Comparison of ENCODE assay signal across 10 cellular contexts in the genomic region with DNA sequence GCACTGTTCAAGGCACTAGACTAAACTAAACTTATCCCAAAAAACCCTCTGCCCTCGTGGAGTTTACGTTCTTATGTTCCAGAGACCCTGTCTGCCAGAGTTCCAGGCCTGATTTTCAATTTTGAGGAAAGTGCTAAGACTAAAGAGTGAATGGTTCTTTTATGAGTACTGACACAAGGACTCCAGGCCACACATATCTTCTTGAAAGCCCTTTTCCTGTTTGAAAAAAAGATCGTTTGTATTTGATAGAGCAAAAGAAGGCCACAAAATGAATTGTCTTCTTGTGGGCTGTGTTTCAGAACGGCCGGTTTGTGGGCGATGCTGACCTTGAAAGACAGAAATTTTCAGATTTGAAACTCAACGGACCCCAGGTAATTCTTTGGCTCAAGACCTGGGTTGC. TPM values are rescaled to one million over a fixed set of nuclear protein-coding genes. Genes with fewer than 3 reads are reported as not detected.
DNase-seq lines count a peak whose midpoint lies in the region; ATAC-seq and TF ChIP-seq lines count a peak whose summit lies in the region.
"Had no signal": no experiment of that assay in that cellular context is flagged by ENCODE, and none has a peak within 500 bp of the region (broad histone marks: within the 10 kb centered on the region; RNA-seq: fewer than 3 reads in every experiment).

No MANE protein-coding gene starts in this region.

- H3K4me1 ChIP-seq in Loucy (ENCODE audit: insufficient read depth, low read length, poor library complexity, severe bottlenecking): peaks cover 54% of the 10 kb centered on the region

- H3K36me3 Mint-ChIP-seq in CD14-positive monocyte (peaks cover 44 to 50% of the 10 kb centered on the region in 2 donors), osteocyte (ENCODE audit: unreplicated experiment) (peaks cover 41% of the 10 kb centered on the region)
- H3K36me3 Mint-ChIP-seq in central memory CD8-positive, alpha-beta T cell (ENCODE audit: insufficient read depth): peaks cover 8% of the 10 kb centered on the region

- TF ChIP-seq CTCF in CD14-positive monocyte (IDR thresholded peaks at IDR 0.05) (no peak), Loucy (conservative IDR thresholded peaks at IDR 0.05; ENCODE audit: low read length) (no peak), osteocyte (IDR thresholded peaks at IDR 0.05) (no peak)

- TF ChIP-seq POLR2A in GM18505 (IDR thresholded peaks at IDR 0.05; ENCODE audit: borderline replicate concordance, extremely low read depth, insufficient read depth, insufficient read length): no peak

- peak overlapping the region; percentile 90 for H3K4me2 ChIP-seq in Loucy (ENCODE audit: low read depth, low read length, poor library complexity, severe bottlenecking)

- DNase-seq in CD14-positive monocyte (ENCODE audit: low spot score) (no peak), osteocyte (ENCODE audit: extremely low spot score, unreplicated experiment) (no peak), NCI-H345 treated with DMSO at 0.1 percent for 48 hours (lab: John Stamatoyannopoulos, UW; ENCODE audit: unreplicated experiment) (no peak), NCI-H146 (lab: John Stamatoyannopoulos, UW) (no peak)
- DNase-seq in central memory CD8-positive, alpha-beta T cell (ENCODE audit: low spot score in 2 of 2): no peak
- DNase-seq: MG63, NCI-H526 had no signal

- 0 out of 2 replicates have a peak, but pooled peaks cover 5% of the 10 kb centered on the region for H3K79me2 ChIP-seq in Loucy (ENCODE audit: insufficient read depth, low read length)

- no peaks in the 10 kb centered on the region for H3K9me3 ChIP-seq in Loucy (ENCODE audit: insufficient read depth, low read depth, low read length)
- H3K9me3 ChIP-seq: MG63 had no signal

- H3K9me2 ChIP-seq in Loucy (replicated peaks; ENCODE audit: low read depth, low read length): no peaks in the 10 kb centered on the region

- no peaks in the 10 kb centered on the region for H3K9me3 Mint-ChIP-seq in CD14-positive monocyte
- H3K9me3 Mint-ChIP-seq in central memory CD8-positive, alpha-beta T cell: no peaks in the 10 kb centered on the region
- no peaks in the 10 kb centered on the region for H3K9me3 Mint-ChIP-seq in osteocyte (ENCODE audit: unreplicated experiment)

- H3K4me3 Mint-ChIP-seq in CD14-positive monocyte (no peak overlapping the region), osteocyte (ENCODE audit: unreplicated experiment) (no peak overlapping the region)
- peak overlapping the region; percentile 59 for H3K4me3 Mint-ChIP-seq in central memory CD8-positive, alpha-beta T cell

- peak overlapping the region; percentile 39; the same call in 1 of the 2 replicates for H2AFZ ChIP-seq in Loucy (ENCODE audit: low read length)

- no peaks in the 10 kb centered on the region for H4K20me1 ChIP-seq in Loucy (ENCODE audit: insufficient read depth, low read length, poor library complexity, severe bottlenecking)

- no peak for ATAC-seq in central memory CD8-positive, alpha-beta T cell (replicated peaks; ENCODE audit: extremely low read depth, poor library complexity, severe bottlenecking)
- ATAC-seq in GM18505 (IDR thresholded peaks at IDR 0.05; ENCODE audit: unreplicated experiment): no peak
- ATAC-seq in HG03565 (IDR thresholded peaks at IDR 0.05; ENCODE audit: unreplicated experiment): no peak

- no peaks in the 10 kb centered on the region for H3K27me3 ChIP-seq in Loucy (ENCODE audit: insufficient read depth, low read length, poor library complexity, severe bottlenecking)
- H3K27me3 ChIP-seq: MG63 had no signal

- H3K27me3 Mint-ChIP-seq in CD14-positive monocyte (ENCODE audit: low read depth in 3 of 3): peaks cover 0 to 5% (median 3%) of the 10 kb centered on the region in 3 donors
- no peaks in the 10 kb centered on the region for H3K27me3 Mint-ChIP-seq in central memory CD8-positive, alpha-beta T cell
- no peaks in the 10 kb centered on the region for H3K27me3 Mint-ChIP-seq in osteocyte (ENCODE audit: unreplicated experiment)

- H3F3A ChIP-seq in Loucy (ENCODE audit: low read depth): peaks cover 22% of the 10 kb centered on the region

- H3K4me3 ChIP-seq in Loucy (ENCODE audit: low read length, poor library complexity, severe bottlenecking): peak overlapping the region; percentile 69
- H3K4me3 ChIP-seq: MG63 had no signal

- H3K4me1 Mint-ChIP-seq in CD14-positive monocyte: peaks cover 55% of the 10 kb centered on the region
- peaks cover 24% of the 10 kb centered on the region for H3K4me1 Mint-ChIP-seq in central memory CD8-positive, alpha-beta T cell
- peaks cover 46% of the 10 kb centered on the region for H3K4me1 Mint-ChIP-seq in osteocyte (ENCODE audit: unreplicated experiment)

- peaks cover 7% of the 10 kb centered on the region; the same call in 1 of the 2 replicates for H3K36me3 ChIP-seq in Loucy (ENCODE audit: insufficient read depth, low read length)

- H3K27ac Mint-ChIP-seq in CD14-positive monocyte (peak overlapping the region in 6 of 7 donors; percentile 97 to 99 (median 98)), osteocyte (ENCODE audit: unreplicated experiment) (peak overlapping the region; percentile 3)
- H3K27ac Mint-ChIP-seq in central memory CD8-positive, alpha-beta T cell (ENCODE audit: low read depth): peak overlapping the region; percentile 93

- peak overlapping the region; percentile 71 for H3K9ac ChIP-seq in Loucy (ENCODE audit: low read depth, low read length, poor library complexity, severe bottlenecking)

- intact Hi-C loops in CD14-positive monocyte (cut with micrococcal nuclease): loop anchor here in 1 of 2 donors (2.0 to 10.0 kb wide), 3 partner anchors 53 to 781 kb away; partner anchors contain the start of genes LPXN, SELENOH and ZFP91

RNA-seq across cellular contexts. Expression of gene CTNND1, which starts 32.1 kb away (rescaled TPM):
- 10 to 100 TPM; 10.8 to 13.7 TPM for polyA plus RNA-seq in CD14-positive monocyte
- total RNA-seq in osteocyte: 181 and 183 TPM in 2 replicates

RNA-seq across cellular contexts. Expression of gene BTBD18, which starts 42.1 kb away (rescaled TPM):
- under 1 TPM in 1 of 2 donors, not detected in 1; 0.10 TPM for polyA plus RNA-seq in CD14-positive monocyte
- not detected in 2 replicates for total RNA-seq in osteocyte

RNA-seq across cellular contexts. Expression of gene SELENOH, which starts 52.4 kb away (rescaled TPM):
- polyA plus RNA-seq in CD14-positive monocyte: 100 to 1,000 TPM; 206 to 260 TPM
- total RNA-seq in osteocyte: 103 and 122 TPM in 2 replicates

Comparison
In these comparisons a context has a peak if more than half of its experiments do, and no peak if none do; other contexts are left out.
1. H3K27ac Mint-ChIP-seq: peak in every context shown above with its lines; median percentile 98 in CD14-positive monocyte; 93 in central memory CD8-positive, alpha-beta T cell; 3 in osteocyte.